In genomic region chr16:70157477-70158260, GRCh38 we compare ENCODE assay signal across 20 cellular contexts. TPM values are rescaled to one million over a fixed set of nuclear protein-coding genes. Genes with fewer than 3 reads are reported as not detected.
DNase-seq lines count a peak whose midpoint lies in the region; ATAC-seq and TF ChIP-seq lines count a peak whose summit lies in the region.
"Had no signal": no experiment of that assay in that cellular context is flagged by ENCODE, and none has a peak within 500 bp of the region (broad histone marks: within the 10 kb centered on the region; RNA-seq: fewer than 3 reads in every experiment).

No MANE protein-coding gene starts in this region.

- H3K9me3 ChIP-seq in liver (ENCODE audit: control insufficient read depth in 4 of 4, low read length in 3 of 4), result no peaks in the 10 kb centered on the region
- H3K9me3 ChIP-seq: BLaER1 treated with 17β-estradiol and CSF1 and Interleukin-3, amounts not matched to agents 10 nM and 100 nM had no signal

- peaks cover 10 to 96% (median 57%) of the 10 kb centered on the region in 4 donors for H3K36me3 ChIP-seq in liver (ENCODE audit: control insufficient read depth in 4 of 4, insufficient read depth in 3 of 4, low read depth in 1 of 4, low read length in 3 of 4)

- no peaks in the 10 kb centered on the region for H3K27me3 Mint-ChIP-seq in activated naive CD8-positive, alpha-beta T cell
- no peaks in the 10 kb centered on the region for H3K27me3 Mint-ChIP-seq in activated naive CD8-positive, alpha-beta T cell treated with anti-CD3 and anti-CD28 coated beads, Interleukin-2, amount 50 U/mL, for 24 hours
- no peaks in the 10 kb centered on the region for H3K27me3 Mint-ChIP-seq in type B pancreatic cell
- no peaks in the 10 kb centered on the region for H3K27me3 Mint-ChIP-seq in activated T-helper 2 cell treated with anti-CD3 and anti-CD28 coated beads, Interferon-gamma antibody, Interleukin-2, Interleukin-4, amounts not matched to agents 10 μg/mL and 5 μg/mL and 100 μg/mL, durations not matched to agents 14 hours and 24 hours and 36 hours (ENCODE audit: low read depth)
- H3K27me3 Mint-ChIP-seq: IgD-negative memory B cell had no signal

- no peak for ATAC-seq in activated naive CD8-positive, alpha-beta T cell treated with anti-CD3 and anti-CD28 coated beads, Interleukin-2, amount 50 U/mL, for 24 hours
- ATAC-seq: esophagus mucosa had no signal

- H3K4me3 ChIP-seq in WI38 (ENCODE audit: low read depth, low read length) (no peak overlapping the region), liver (ENCODE audit: low read depth in 1 of 3, low read length in 3 of 3) (no peak overlapping the region)
- H3K4me3 ChIP-seq: BLaER1 treated with 17β-estradiol and CSF1 and Interleukin-3, amounts not matched to agents 10 nM and 100 nM; dorsolateral prefrontal cortex; smooth muscle cell had no signal

- TF ChIP-seq CTCF in WI38 (IDR thresholded peaks at IDR 0.05; ENCODE audit: low read depth, low read length) (0 out of 2 replicates have a peak, but pooled peaks have one; percentile 5), liver (IDR thresholded peaks at IDR 0.05; ENCODE audit: low read depth, low read length, missing input control) (no peak), type B pancreatic cell (conservative IDR thresholded peaks at IDR 0.05) (no peak)

- no peaks in the 10 kb centered on the region for H3K4me1 Mint-ChIP-seq in activated naive CD8-positive, alpha-beta T cell (ENCODE audit: low read depth)
- H3K4me1 Mint-ChIP-seq in activated naive CD8-positive, alpha-beta T cell treated with anti-CD3 and anti-CD28 coated beads, Interleukin-2, amount 50 U/mL, for 24 hours, result no peaks in the 10 kb centered on the region
- H3K4me1 Mint-ChIP-seq in type B pancreatic cell (ENCODE audit: unreplicated experiment), result no peaks in the 10 kb centered on the region
- H3K4me1 Mint-ChIP-seq in activated T-helper 2 cell treated with anti-CD3 and anti-CD28 coated beads, Interferon-gamma antibody, Interleukin-2, Interleukin-4, amounts not matched to agents 10 μg/mL and 5 μg/mL and 100 μg/mL, durations not matched to agents 14 hours and 24 hours and 36 hours (ENCODE audit: low read depth), result no peaks in the 10 kb centered on the region

- no peaks in the 10 kb centered on the region for H3K27me3 ChIP-seq in liver (ENCODE audit: control insufficient read depth in 4 of 4, insufficient read depth in 4 of 4, low read length in 3 of 4)
- H3K27me3 ChIP-seq: BLaER1 treated with 17β-estradiol and CSF1 and Interleukin-3, amounts not matched to agents 10 nM and 100 nM; dorsolateral prefrontal cortex had no signal

- H3K36me3 Mint-ChIP-seq in activated naive CD8-positive, alpha-beta T cell, result peaks cover 4% of the 10 kb centered on the region
- peaks cover 36% of the 10 kb centered on the region for H3K36me3 Mint-ChIP-seq in activated naive CD8-positive, alpha-beta T cell treated with anti-CD3 and anti-CD28 coated beads, Interleukin-2, amount 50 U/mL, for 24 hours (ENCODE audit: low read depth)
- peaks cover 15% of the 10 kb centered on the region for H3K36me3 Mint-ChIP-seq in type B pancreatic cell
- H3K36me3 Mint-ChIP-seq in activated T-helper 2 cell treated with anti-CD3 and anti-CD28 coated beads, Interferon-gamma antibody, Interleukin-2, Interleukin-4, amounts not matched to agents 10 μg/mL and 5 μg/mL and 100 μg/mL, durations not matched to agents 14 hours and 24 hours and 36 hours (ENCODE audit: low read depth), result peaks cover 25% of the 10 kb centered on the region

- no peak for TF ChIP-seq RAD21 in liver (IDR thresholded peaks at IDR 0.05)

- H3K27ac Mint-ChIP-seq in activated naive CD8-positive, alpha-beta T cell, result peak overlapping the region; percentile 17
- no peak overlapping the region for H3K27ac Mint-ChIP-seq in activated naive CD8-positive, alpha-beta T cell treated with anti-CD3 and anti-CD28 coated beads, Interleukin-2, amount 50 U/mL, for 24 hours
- H3K27ac Mint-ChIP-seq in type B pancreatic cell, result no peak overlapping the region
- no peak overlapping the region for H3K27ac Mint-ChIP-seq in activated T-helper 2 cell treated with anti-CD3 and anti-CD28 coated beads, Interferon-gamma antibody, Interleukin-2, Interleukin-4, amounts not matched to agents 10 μg/mL and 5 μg/mL and 100 μg/mL, durations not matched to agents 14 hours and 24 hours and 36 hours

- no peaks in the 10 kb centered on the region for H3K9me3 Mint-ChIP-seq in activated naive CD8-positive, alpha-beta T cell (ENCODE audit: low read depth)
- H3K9me3 Mint-ChIP-seq in activated naive CD8-positive, alpha-beta T cell treated with anti-CD3 and anti-CD28 coated beads, Interleukin-2, amount 50 U/mL, for 24 hours, result no peaks in the 10 kb centered on the region
- H3K9me3 Mint-ChIP-seq in type B pancreatic cell, result no peaks in the 10 kb centered on the region
- H3K9me3 Mint-ChIP-seq in activated T-helper 2 cell treated with anti-CD3 and anti-CD28 coated beads, Interferon-gamma antibody, Interleukin-2, Interleukin-4, amounts not matched to agents 10 μg/mL and 5 μg/mL and 100 μg/mL, durations not matched to agents 14 hours and 24 hours and 36 hours, result no peaks in the 10 kb centered on the region
- H3K9me3 Mint-ChIP-seq: IgD-negative memory B cell had no signal

- no peak overlapping the region for H3K27ac ChIP-seq in liver (ENCODE audit: low read depth in 1 of 2, low read length in 2 of 2)
- H3K27ac ChIP-seq: BLaER1 treated with 17β-estradiol and CSF1 and Interleukin-3, amounts not matched to agents 10 nM and 100 nM; dorsolateral prefrontal cortex had no signal

- no peak for DNase-seq in activated naive CD8-positive, alpha-beta T cell treated with anti-CD3 and anti-CD28 coated beads, Interleukin-2, amount 50 U/mL, for 24 hours
- peak; percentile 42 for DNase-seq in type B pancreatic cell (ENCODE audit: extremely low spot score, unreplicated experiment)
- no peak for DNase-seq in NCI-H146 (lab: John Stamatoyannopoulos, UW)
- DNase-seq in HK-2 (ENCODE audit: unreplicated experiment), result no peak
- no peak for DNase-seq in activated T-helper 2 cell treated with anti-CD3 and anti-CD28 coated beads, Interferon-gamma antibody, Interleukin-2, Interleukin-4, amounts not matched to agents 10 μg/mL and 5 μg/mL and 100 μg/mL, durations not matched to agents 14 hours and 24 hours and 36 hours (ENCODE audit: low spot score)
- DNase-seq: activated CD4-positive, alpha-beta T cell treated with anti-CD3 and anti-CD28 coated beads for 48 hours; activated gamma-delta T cell treated with Interleukin-2 at 50 U/mL for 16 hours; EL; NCI-H1417 treated with DMSO at 0.1 percent for 48 hours; NCI-H524 treated with DMSO at 0.1 percent for 48 hours; stimulated activated CD4-positive, alpha-beta T cell treated with anti-CD3 and anti-CD28 coated beads, Interleukin-4, amount 100 ng/mL, for 1 hour had no signal

- no peak overlapping the region for H3K4me3 Mint-ChIP-seq in activated naive CD8-positive, alpha-beta T cell
- no peak overlapping the region for H3K4me3 Mint-ChIP-seq in activated naive CD8-positive, alpha-beta T cell treated with anti-CD3 and anti-CD28 coated beads, Interleukin-2, amount 50 U/mL, for 24 hours
- no peak overlapping the region for H3K4me3 Mint-ChIP-seq in type B pancreatic cell
- no peak overlapping the region for H3K4me3 Mint-ChIP-seq in activated T-helper 2 cell treated with anti-CD3 and anti-CD28 coated beads, Interferon-gamma antibody, Interleukin-2, Interleukin-4, amounts not matched to agents 10 μg/mL and 5 μg/mL and 100 μg/mL, durations not matched to agents 14 hours and 24 hours and 36 hours (ENCODE audit: low read depth)
- H3K4me3 Mint-ChIP-seq: IgD-negative memory B cell had no signal

- WGBS in liver, result 62% methylated on average over 8 of the region's 8 CpGs

- H3K4me1 ChIP-seq in liver (ENCODE audit: control insufficient read depth in 4 of 4, insufficient read depth in 4 of 4, low read length in 3 of 4), result peaks cover 0 to 16% (median 13%) of the 10 kb centered on the region in 4 donors
- H3K4me1 ChIP-seq: BLaER1 treated with 17β-estradiol and CSF1 and Interleukin-3, amounts not matched to agents 10 nM and 100 nM had no signal

- H3K9ac ChIP-seq in liver (ENCODE audit: low read depth in 1 of 2, low read length in 2 of 2), result no peak overlapping the region
- H3K9ac ChIP-seq: BLaER1 treated with 17β-estradiol and CSF1 and Interleukin-3, amounts not matched to agents 10 nM and 100 nM had no signal

- intact Hi-C loops in activated T-helper 2 cell treated with anti-CD3 and anti-CD28 coated beads, Interferon-gamma antibody, Interleukin-2, Interleukin-4, amounts not matched to agents 10 μg/mL and 5 μg/mL and 100 μg/mL, durations not matched to agents 14 hours and 24 hours and 36 hours (cut with micrococcal nuclease), result no loop called here

TF ChIP-seq in liver, 16 proteins besides CTCF, POLR2A, EP300 and RAD21:
- TF ChIP-seq YY1 (IDR thresholded peaks at IDR 0.05), result no peak
- TF ChIP-seq HNF4G (IDR thresholded peaks at IDR 0.05), result peak; percentile 33
- TF ChIP-seq RXRA (IDR thresholded peaks at IDR 0.05), result no peak
- TF ChIP-seq SP1 (IDR thresholded peaks at IDR 0.05), result peak; percentile 40
- TF ChIP-seq HNF4A (conservative IDR thresholded peaks at IDR 0.05), result peak; percentile 10 to 74
TF ChIP-seq in liver: peak in this region for 3.

RNA-seq across cellular contexts. Expression of gene CLEC18C, which starts 15.9 kb away (rescaled TPM):
- total RNA-seq in liver (under 1 TPM; 0.05 to 0.25 TPM), type B pancreatic cell (ENCODE audit: low replicate concordance) (1.1 TPM in 1 of 2 replicates, not detected in the other)
- under 1 TPM in 1 of 2 donors, not detected in 1; 0.03 TPM for polyA plus RNA-seq in liver
- total RNA-seq in activated T-helper 2 cell treated with anti-CD3 and anti-CD28 coated beads, Interferon-gamma antibody, Interleukin-2, Interleukin-4, amounts not matched to agents 10 μg/mL and 5 μg/mL and 100 μg/mL, durations not matched to agents 14 hours and 24 hours and 36 hours, result 0.32 and 0.39 TPM in 2 replicates
- total RNA-seq: RPMI7951 had no signal
- polyA plus RNA-seq: IgD-negative memory B cell had no signal

RNA-seq across cellular contexts. Expression of gene PDPR, which starts 43.5 kb away (rescaled TPM):
- total RNA-seq in liver, result 10 to 100 TPM in 1 of 2 donors, 1 to 10 TPM in 1; 9.6 to 13.5 TPM
- polyA plus RNA-seq in liver, result 1 to 10 TPM; 2.2 to 3.4 TPM
- total RNA-seq in type B pancreatic cell (ENCODE audit: low replicate concordance), result 15.3 and 29.9 TPM in 2 replicates
- 37.5 and 39.0 TPM in 2 replicates for total RNA-seq in activated T-helper 2 cell treated with anti-CD3 and anti-CD28 coated beads, Interferon-gamma antibody, Interleukin-2, Interleukin-4, amounts not matched to agents 10 μg/mL and 5 μg/mL and 100 μg/mL, durations not matched to agents 14 hours and 24 hours and 36 hours
